ENCODE assay signal across 1 cellular context in genomic region chr1:226733876-226734414, GRCh38.
TF ChIP-seq lines count a peak whose summit lies in the region.

No MANE protein-coding gene starts in this region.

TF ChIP-seq in GM12878, 131 proteins besides CTCF, POLR2A, EP300 and RAD21:
- TF ChIP-seq SMARCA5 (IDR thresholded peaks at IDR 0.05) (0 out of 2 replicates have a peak, but pooled peaks have one; percentile 2), GATAD2B (conservative IDR thresholded peaks at IDR 0.05; ENCODE audit: low read depth) (0 out of 2 replicates have a peak, but pooled peaks have one; percentile 11), MTA3 (IDR thresholded peaks at IDR 0.05; ENCODE audit: borderline replicate concordance, low read length) (no peak)
